In genomic region chr2:59932341-59932740, GRCh38 we compare ENCODE assay signal across 18 cellular contexts.
DNase-seq lines count a peak whose midpoint lies in the region; FAIRE-seq and TF ChIP-seq lines count a peak whose summit lies in the region.
"Had no signal": no experiment of that assay in that cellular context is flagged by ENCODE, and none has a peak within 500 bp of the region (broad histone marks: within the 10 kb centered on the region; RNA-seq: fewer than 3 reads in every experiment).

No MANE protein-coding gene starts in this region.

- no peak overlapping the region for H2AFZ ChIP-seq in Loucy (ENCODE audit: low read length)

- in situ Hi-C loops in GM13977 (cut with MboI; ENCODE audit: low pct_unique_long_range_greater_than_20kb, low sequenced_read_pairs, unreplicated experiment): no loop called here

- 100% methylated on average over 1 of the region's 5 CpGs for WGBS in iPS DF 6.9 (ENCODE audit: insufficient coverage, insufficient read length)

- peaks cover 8% of the 10 kb centered on the region for H3K4me1 ChIP-seq in Loucy (ENCODE audit: insufficient read depth, low read length, poor library complexity, severe bottlenecking)
- no peaks in the 10 kb centered on the region for H3K4me1 ChIP-seq in iPS DF 6.9 (ENCODE audit: control insufficient read depth, insufficient read depth, low read length)

- H3F3A ChIP-seq in Loucy (ENCODE audit: low read depth): no peaks in the 10 kb centered on the region

- H3K9ac ChIP-seq in Loucy (ENCODE audit: low read depth, low read length, poor library complexity, severe bottlenecking): no peak overlapping the region

- no peak overlapping the region for H3K4me2 ChIP-seq in Loucy (ENCODE audit: low read depth, low read length, poor library complexity, severe bottlenecking)

- H3K9me2 ChIP-seq in Loucy (replicated peaks; ENCODE audit: low read depth, low read length): no peaks in the 10 kb centered on the region

- no peaks in the 10 kb centered on the region for H3K9me3 ChIP-seq in Loucy (ENCODE audit: insufficient read depth, low read depth, low read length)
- no peaks in the 10 kb centered on the region for H3K9me3 ChIP-seq in iPS DF 6.9 (ENCODE audit: control insufficient read depth, insufficient read depth, low read length)

- H3K79me2 ChIP-seq in Loucy (ENCODE audit: insufficient read depth, low read length): no peaks in the 10 kb centered on the region

- H3K36me3 ChIP-seq in Loucy (ENCODE audit: insufficient read depth, low read length) (no peaks in the 10 kb centered on the region), iPS DF 6.9 (ENCODE audit: control insufficient read depth, insufficient read depth, low read length) (no peaks in the 10 kb centered on the region)

- H3K4me3 ChIP-seq in Loucy (ENCODE audit: low read length, poor library complexity, severe bottlenecking) (no peak overlapping the region), iPS DF 6.9 (ENCODE audit: low read length) (no peak overlapping the region)

- H3K27me3 ChIP-seq in Loucy (ENCODE audit: insufficient read depth, low read length, poor library complexity, severe bottlenecking): no peaks in the 10 kb centered on the region
- H3K27me3 ChIP-seq in iPS DF 6.9 (ENCODE audit: control insufficient read depth, insufficient read depth, low read length): no peaks in the 10 kb centered on the region

- no peak for FAIRE-seq in GM12892 (lab: Jason Lieb, UNC)
- FAIRE-seq: endothelial cell of umbilical vein had no signal

- no peak overlapping the region for H3K27ac ChIP-seq in VCaP
- H3K27ac ChIP-seq in iPS DF 6.9 (ENCODE audit: low read length): no peak overlapping the region

- no peak for TF ChIP-seq POLR2A in GM12892 (IDR thresholded peaks at IDR 0.05; ENCODE audit: low read depth, low read length)

- no peaks in the 10 kb centered on the region for H4K20me1 ChIP-seq in Loucy (ENCODE audit: insufficient read depth, low read length, poor library complexity, severe bottlenecking)

- TF ChIP-seq CTCF in GM13977 (IDR thresholded peaks at IDR 0.05; ENCODE audit: extremely low read depth, insufficient read depth, missing control alignments): peak; percentile 21
- TF ChIP-seq CTCF in Loucy (conservative IDR thresholded peaks at IDR 0.05; ENCODE audit: low read length): peak; percentile 52
- TF ChIP-seq CTCF in VCaP (conservative IDR thresholded peaks at IDR 0.05): peak; percentile 54

- no peak for DNase-seq in GM13977 (ENCODE audit: low spot score)
- peak; percentile 37 for DNase-seq in iPS DF 6.9 (ENCODE audit: low read depth, low spot score)
- no peak for DNase-seq in RPMI8226
- no peak for DNase-seq in GM12892 (ENCODE audit: insufficient read length)
- no peak for DNase-seq in NCI-H146 (lab: John Stamatoyannopoulos, UW)
- DNase-seq: activated CD4-positive, alpha-beta T cell treated with anti-CD3 and anti-CD28 coated beads, Interleukin-2, amount 50 U/mL, for 4 hours; activated effector memory CD4-positive, alpha-beta T cell treated with Interleukin-2 at 50 U/mL for 16 hours; CD4-positive, alpha-beta memory T cell; foreskin fibroblast; hypothalamus; naive thymus-derived CD4-positive, alpha-beta T cell; NCI-H1694 treated with DMSO at 0.1 percent for 48 hours; OCI-M1; right cardiac atrium; stimulated activated CD8-positive, alpha-beta memory T cell treated with anti-CD3 and anti-CD28 coated beads, Interleukin-4, amount 100 ng/mL, for 48 hours had no signal
